8 cellular contexts compared by ENCODE assay signal in genomic region chr3:33277193-33277882, GRCh38. TPM values are rescaled to one million over a fixed set of nuclear protein-coding genes. Genes with fewer than 3 reads are reported as not detected.
A peak's percentile ranks its signal among the peaks of the same experiment; 100 is the strongest.
DNase-seq lines count a peak whose midpoint lies in the region; ATAC-seq, FAIRE-seq and TF ChIP-seq lines count a peak whose summit lies in the region.

FBXL2 (plus strand) TSS chr3:33277442; CDS start chr3:33277513, 71 bp downstream.

- DNase-seq in activated effector memory CD4-positive, alpha-beta T cell treated with anti-CD3 and anti-CD28 coated beads, Interleukin-2, amount 50 U/mL, for 16 hours = peak; percentile 64
- no peak for DNase-seq in activated effector memory CD4-positive, alpha-beta T cell treated with Interleukin-2 at 50 U/mL for 16 hours
- peak; percentile 57 for DNase-seq in NCI-H510A treated with DMSO at 0.1 percent for 48 hours (lab: John Stamatoyannopoulos, UW)
- DNase-seq in activated naive CD8-positive, alpha-beta T cell treated with anti-CD3 and anti-CD28 coated beads, Interleukin-2, amount 50 U/mL, for 24 hours = peak; percentile 41
- DNase-seq in heart right ventricle = peak; percentile 50 to 72
- peak; percentile 71 to 89 (median 78) for DNase-seq in pancreas

- H3K4me1 ChIP-seq in heart right ventricle = peaks cover 0 to 19% (median 8%) of the 10 kb centered on the region in 9 donors
- H3K4me1 ChIP-seq in pancreas = no peaks in the 10 kb centered on the region

- no peaks in the 10 kb centered on the region for H3K36me3 ChIP-seq in heart right ventricle
- no peaks in the 10 kb centered on the region for H3K36me3 ChIP-seq in pancreas

- no peak for TF ChIP-seq CTCF in heart right ventricle (IDR thresholded peaks at IDR 0.05)
- no peak for TF ChIP-seq CTCF in pancreas (IDR thresholded peaks at IDR 0.05)

- ATAC-seq in HG02973 (IDR thresholded peaks at IDR 0.05; ENCODE audit: unreplicated experiment) (peak; percentile 91), heart right ventricle (peak; percentile 91 to 98 (median 96)), pancreas (peak; percentile 97 to 99 (median 98)), GM21619 (IDR thresholded peaks at IDR 0.05; ENCODE audit: unreplicated experiment) (no peak)
- peak; percentile 52 for ATAC-seq in activated naive CD8-positive, alpha-beta T cell treated with anti-CD3 and anti-CD28 coated beads, Interleukin-2, amount 50 U/mL, for 24 hours

- H3K9me3 Mint-ChIP-seq in activated naive CD8-positive, alpha-beta T cell treated with anti-CD3 and anti-CD28 coated beads, Interleukin-2, amount 50 U/mL, for 24 hours = no peaks in the 10 kb centered on the region

- no peaks in the 10 kb centered on the region for H3K4me1 Mint-ChIP-seq in activated naive CD8-positive, alpha-beta T cell treated with anti-CD3 and anti-CD28 coated beads, Interleukin-2, amount 50 U/mL, for 24 hours

- H3K27ac ChIP-seq in heart right ventricle (peak within 1 kb of the TSS in 5 of 10 donors; percentile 37 to 69 (median 46)), pancreas (peak within 1 kb of the TSS in 1 of 4 donors; percentile 27)

- H3K36me3 Mint-ChIP-seq in activated naive CD8-positive, alpha-beta T cell treated with anti-CD3 and anti-CD28 coated beads, Interleukin-2, amount 50 U/mL, for 24 hours (ENCODE audit: low read depth) = no peaks in the 10 kb centered on the region

- no peak for FAIRE-seq in pancreas (lab: Jason Lieb, UNC)

- H3K9me3 ChIP-seq in heart right ventricle (peaks cover 0 to 6% (median 0%) of the 10 kb centered on the region in 11 donors), pancreas (no peaks in the 10 kb centered on the region)

- peaks cover 0 to 21% (median 4%) of the 10 kb centered on the region in 7 donors for H3K27me3 ChIP-seq in heart right ventricle
- no peaks in the 10 kb centered on the region for H3K27me3 ChIP-seq in pancreas

- peak within 1 kb of the TSS; percentile 59 for H3K4me3 Mint-ChIP-seq in activated naive CD8-positive, alpha-beta T cell treated with anti-CD3 and anti-CD28 coated beads, Interleukin-2, amount 50 U/mL, for 24 hours

- H3K4me3 ChIP-seq in heart right ventricle (peak within 1 kb of the TSS; percentile 64 to 89 (median 76)), pancreas (peak within 1 kb of the TSS; percentile 67 to 97 (median 83))

- 1 to 2% methylated on average over 52 to 63 of the region's 63 CpGs for WGBS in heart right ventricle, 2 donors
- 0 to 1% methylated on average over 48 to 63 of the region's 63 CpGs for WGBS in pancreas, 2 donors

- intact Hi-C loops in heart right ventricle (cut with DNase I) (no loop called here), pancreas (cut with DNase I) (no loop called here)

- no peak within 1 kb of the TSS for H3K27ac Mint-ChIP-seq in activated naive CD8-positive, alpha-beta T cell treated with anti-CD3 and anti-CD28 coated beads, Interleukin-2, amount 50 U/mL, for 24 hours

- H3K27me3 Mint-ChIP-seq in activated naive CD8-positive, alpha-beta T cell treated with anti-CD3 and anti-CD28 coated beads, Interleukin-2, amount 50 U/mL, for 24 hours = peaks cover 36% of the 10 kb centered on the region

RNA-seq across cellular contexts. Expression of gene FBXL2, which starts in this region (rescaled TPM):
- total RNA-seq in heart right ventricle = 1 to 10 TPM in 9 of 10 donors, under 1 TPM in 1; 0.87 to 3.6 (median 2.2) TPM
- polyA plus RNA-seq in heart right ventricle = 1 to 10 TPM; 1.6 to 1.7 TPM
- total RNA-seq in pancreas = 1 to 10 TPM; 1.8 to 7.8 (median 2.9) TPM
- 1 to 10 TPM; 2.5 to 5.0 TPM for polyA plus RNA-seq in pancreas
